8 cellular contexts compared by ENCODE assay signal in the genomic region with DNA sequence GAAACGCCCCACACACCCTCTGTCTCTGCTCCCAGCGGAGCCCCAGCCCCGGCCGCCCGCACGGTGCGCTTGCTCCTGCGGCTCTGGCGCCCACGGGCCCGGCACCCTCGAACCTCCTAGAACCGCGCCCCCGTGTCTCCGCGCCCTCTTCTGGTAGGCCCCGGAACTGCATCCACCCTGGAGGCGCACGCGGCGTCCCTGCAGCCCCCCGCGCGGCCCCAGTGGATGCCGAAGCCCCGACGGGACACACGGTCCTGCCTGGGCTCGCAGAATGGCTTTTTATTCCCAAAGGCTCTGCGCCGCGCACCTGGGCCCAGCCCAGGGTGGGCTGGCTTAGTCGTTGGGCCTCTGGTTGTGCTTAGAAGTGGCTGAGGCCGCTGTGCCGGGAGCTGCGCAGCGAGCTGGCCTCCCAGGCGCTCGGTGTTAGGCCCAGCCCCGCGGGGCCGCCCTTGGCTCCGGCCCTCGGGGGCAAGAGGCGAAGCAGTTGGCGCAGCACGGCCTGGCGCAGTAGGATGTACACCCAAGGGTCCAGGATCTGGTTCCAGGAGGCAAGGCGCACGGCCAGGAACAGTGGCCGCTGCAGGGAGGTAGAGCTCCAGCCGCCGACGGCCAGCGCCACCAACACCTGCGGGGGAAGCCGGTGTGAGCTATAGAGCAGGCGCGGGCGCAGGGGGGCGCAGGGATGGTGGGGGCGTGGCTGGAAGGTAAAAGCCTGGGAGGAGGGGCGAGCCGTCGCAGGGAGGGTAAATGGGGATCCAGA. TPM values are rescaled to one million over a fixed set of nuclear protein-coding genes. Genes with fewer than 3 reads are reported as not detected.
DNase-seq lines count a peak whose midpoint lies in the region; ATAC-seq and TF ChIP-seq lines count a peak whose summit lies in the region.

No MANE protein-coding gene starts in this region.

- peaks cover 37% of the 10 kb centered on the region for H3K4me1 ChIP-seq in effector memory CD4-positive, alpha-beta T cell (ENCODE audit: control insufficient read depth, insufficient read depth, low read length, poor library complexity, severe bottlenecking)

- H3K4me3 ChIP-seq in effector memory CD4-positive, alpha-beta T cell (ENCODE audit: insufficient read depth, low read depth, low read length, poor library complexity, severe bottlenecking) = peak overlapping the region; percentile 52

- TF ChIP-seq CTCF in mesothelial cell of epicardium (IDR thresholded peaks at IDR 0.05; ENCODE audit: unreplicated experiment) = peak; percentile 98

- DNase-seq in DMS53 (lab: John Stamatoyannopoulos, UW) (peak; percentile 80), DMS53 treated with DMSO at 0.1 percent for 48 hours (lab: John Stamatoyannopoulos, UW; ENCODE audit: unreplicated experiment) (no peak), NCI-H345 treated with DMSO at 0.1 percent for 48 hours (lab: John Stamatoyannopoulos, UW; ENCODE audit: unreplicated experiment) (peak; percentile 11), mesothelial cell of epicardium (ENCODE audit: low spot score in 2 of 2, unreplicated experiment in 2 of 2) (peak; percentile 76 to 96)
- DNase-seq in activated CD8-positive, alpha-beta T cell treated with anti-CD3 and anti-CD28 coated beads, Interleukin-2, amount 10 ng/mL, durations not matched to agents 7 days and 5 days = peak; percentile 88
- DNase-seq in effector memory CD4-positive, alpha-beta T cell = peak; percentile 53 to 71 (median 64)
- DNase-seq in stimulated activated CD8-positive, alpha-beta memory T cell treated with anti-CD3 and anti-CD28 coated beads, Interleukin-4, amount 100 ng/mL, for 4 hours (ENCODE audit: low read depth in 2 of 2, low spot score in 1 of 2) = peak; percentile 72 to 93

- no peak overlapping the region for H3K4me3 Mint-ChIP-seq in activated CD8-positive, alpha-beta T cell treated with anti-CD3 and anti-CD28 coated beads, Interleukin-2, amount 10 ng/mL, durations not matched to agents 7 days and 5 days
- H3K4me3 Mint-ChIP-seq in mesothelial cell of epicardium = peak overlapping the region; percentile 36

- peaks cover 26% of the 10 kb centered on the region for H3K36me3 ChIP-seq in effector memory CD4-positive, alpha-beta T cell (ENCODE audit: control insufficient read depth, insufficient read depth, low read length)

- H3K27me3 Mint-ChIP-seq in activated CD8-positive, alpha-beta T cell treated with anti-CD3 and anti-CD28 coated beads, Interleukin-2, amount 10 ng/mL, durations not matched to agents 7 days and 5 days (ENCODE audit: low read depth) = peaks cover 16% of the 10 kb centered on the region
- H3K27me3 Mint-ChIP-seq in mesothelial cell of epicardium (ENCODE audit: low read depth) = no peaks in the 10 kb centered on the region

- H3K27ac Mint-ChIP-seq in activated CD8-positive, alpha-beta T cell treated with anti-CD3 and anti-CD28 coated beads, Interleukin-2, amount 10 ng/mL, durations not matched to agents 7 days and 5 days = peak overlapping the region; percentile 34
- no peak overlapping the region for H3K27ac Mint-ChIP-seq in mesothelial cell of epicardium

- peaks cover 43% of the 10 kb centered on the region for H3K4me1 Mint-ChIP-seq in activated CD8-positive, alpha-beta T cell treated with anti-CD3 and anti-CD28 coated beads, Interleukin-2, amount 10 ng/mL, durations not matched to agents 7 days and 5 days (ENCODE audit: low read depth)
- peaks cover 32% of the 10 kb centered on the region for H3K4me1 Mint-ChIP-seq in mesothelial cell of epicardium

- peaks cover 20% of the 10 kb centered on the region for H3K36me3 Mint-ChIP-seq in activated CD8-positive, alpha-beta T cell treated with anti-CD3 and anti-CD28 coated beads, Interleukin-2, amount 10 ng/mL, durations not matched to agents 7 days and 5 days (ENCODE audit: low read depth)
- H3K36me3 Mint-ChIP-seq in mesothelial cell of epicardium = peaks cover 6% of the 10 kb centered on the region

- POLR2A ChIA-PET in activated CD8-positive, alpha-beta T cell treated with anti-CD3 and anti-CD28 coated beads, Interleukin-2, amount 10 ng/mL, durations not matched to agents 7 days and 5 days (lab: Charles Lee) = interaction anchor here (0.6 to 1.4 kb wide), 5 partner anchors 13 to 91 kb away, joined by 3 read pairs; a partner anchor contains a TSS

- H3K9me3 ChIP-seq in effector memory CD4-positive, alpha-beta T cell (ENCODE audit: control insufficient read depth, low read length) = no peaks in the 10 kb centered on the region

- CTCF ChIA-PET in activated CD8-positive, alpha-beta T cell treated with anti-CD3 and anti-CD28 coated beads, Interleukin-2, amount 10 ng/mL, durations not matched to agents 7 days and 5 days (lab: Charles Lee) = interaction anchor here (0.6 to 2.6 kb wide), 26 partner anchors 8 to 336 kb away, joined by 3 to 26 read pairs (median 4); a partner anchor contains a TSS

- ATAC-seq in activated CD8-positive, alpha-beta T cell treated with anti-CD3 and anti-CD28 coated beads, Interleukin-2, amount 10 ng/mL, durations not matched to agents 7 days and 5 days = peak; percentile 73
- no peak for ATAC-seq in HG02885 (IDR thresholded peaks at IDR 0.05; ENCODE audit: poor library complexity, unreplicated experiment)

- no peaks in the 10 kb centered on the region for H3K9me3 Mint-ChIP-seq in activated CD8-positive, alpha-beta T cell treated with anti-CD3 and anti-CD28 coated beads, Interleukin-2, amount 10 ng/mL, durations not matched to agents 7 days and 5 days (ENCODE audit: insufficient read depth)
- H3K9me3 Mint-ChIP-seq in mesothelial cell of epicardium = no peaks in the 10 kb centered on the region

- peaks cover 21% of the 10 kb centered on the region for H3K27me3 ChIP-seq in effector memory CD4-positive, alpha-beta T cell (replicated peaks; ENCODE audit: control insufficient read depth, insufficient read depth, low read length, poor library complexity, severe bottlenecking)

- no peak overlapping the region for H3K27ac ChIP-seq in effector memory CD4-positive, alpha-beta T cell (ENCODE audit: insufficient read depth, low read length, poor library complexity, severe bottlenecking)

RNA-seq across cellular contexts. Expression of a gene that starts 2.8 kb away (rescaled TPM):
- under 1 TPM; 0.32 to 0.44 TPM for total RNA-seq in activated CD8-positive, alpha-beta T cell treated with anti-CD3 and anti-CD28 coated beads, Interleukin-2, amount 10 ng/mL, durations not matched to agents 7 days and 5 days
- total RNA-seq in mesothelial cell of epicardium = 2.8 to 3.5 TPM (median 2.8 TPM) in 3 replicates

RNA-seq across cellular contexts. Expression of a gene that starts 23.5 kb away (rescaled TPM):
- total RNA-seq in activated CD8-positive, alpha-beta T cell treated with anti-CD3 and anti-CD28 coated beads, Interleukin-2, amount 10 ng/mL, durations not matched to agents 7 days and 5 days = 10 to 100 TPM; 37.9 to 39.3 TPM
- 108 to 111 TPM (median 111 TPM) in 3 replicates for total RNA-seq in mesothelial cell of epicardium

RNA-seq across cellular contexts. Expression of a gene that starts 39.3 kb away (rescaled TPM):
- total RNA-seq in activated CD8-positive, alpha-beta T cell treated with anti-CD3 and anti-CD28 coated beads, Interleukin-2, amount 10 ng/mL, durations not matched to agents 7 days and 5 days = 100 to 1,000 TPM; 244 to 263 TPM
- 84.5 to 89.1 TPM (median 85.9 TPM) in 3 replicates for total RNA-seq in mesothelial cell of epicardium

RNA-seq across cellular contexts. Expression of a gene that starts 45.8 kb away (rescaled TPM):
- 100 to 1,000 TPM; 110 to 112 TPM for total RNA-seq in activated CD8-positive, alpha-beta T cell treated with anti-CD3 and anti-CD28 coated beads, Interleukin-2, amount 10 ng/mL, durations not matched to agents 7 days and 5 days
- total RNA-seq in mesothelial cell of epicardium = 106 to 113 TPM (median 110 TPM) in 3 replicates

RNA-seq across cellular contexts. Expression of a gene that starts 53.2 kb away (rescaled TPM):
- total RNA-seq in activated CD8-positive, alpha-beta T cell treated with anti-CD3 and anti-CD28 coated beads, Interleukin-2, amount 10 ng/mL, durations not matched to agents 7 days and 5 days = 100 to 1,000 TPM; 309 to 313 TPM
- total RNA-seq in mesothelial cell of epicardium = 66.9 to 68.6 TPM (median 67.6 TPM) in 3 replicates
